In genomic region chr3:32781211-32781968, GRCh38 we compare ENCODE assay signal across 8 cellular contexts. TPM values are rescaled to one million over a fixed set of nuclear protein-coding genes. Genes with fewer than 3 reads are reported as not detected.
DNase-seq lines count a peak whose midpoint lies in the region; ATAC-seq, FAIRE-seq and TF ChIP-seq lines count a peak whose summit lies in the region.

No MANE protein-coding gene starts in this region.

- POLR2A ChIA-PET in PC-3 (lab: Charles Lee; ENCODE audit: unreplicated experiment): no interaction called here

- TF ChIP-seq CTCF in D721Med (IDR thresholded peaks at IDR 0.05; ENCODE audit: insufficient read depth, missing control alignments) (peak; percentile 53), PC-3 (conservative IDR thresholded peaks at IDR 0.05; ENCODE audit: low read depth, low read length) (peak; percentile 83), fibroblast of pulmonary artery (IDR thresholded peaks at IDR 0.05; ENCODE audit: low read length, missing control alignments) (peak; percentile 50), nephron (IDR thresholded peaks at IDR 0.05; ENCODE audit: unreplicated experiment in 3 of 3) (peak; percentile 81 to 90 (median 89))

- H3K27me3 ChIP-seq in PC-3 (ENCODE audit: low read length): no peaks in the 10 kb centered on the region

- peak overlapping the region; percentile 35 for H3K27ac ChIP-seq in PC-3 (ENCODE audit: low read length)

- peaks cover 12% of the 10 kb centered on the region for H3K36me3 Mint-ChIP-seq in nephron (ENCODE audit: low read depth)

- H3K36me3 ChIP-seq in PC-3 (ENCODE audit: low read depth, low read length): no peaks in the 10 kb centered on the region

- peak overlapping the region; percentile 73 for H3K9ac ChIP-seq in PC-3 (ENCODE audit: low read length)

- CTCF ChIA-PET in PC-3 (lab: Charles Lee): interaction anchor here (0.8 to 2.0 kb wide), 4 partner anchors 9 to 121 kb away, joined by 3 to 11 read pairs (median 5); no protein-coding TSS in a partner anchor

- FAIRE-seq in D721Med (lab: Jason Lieb, UNC): no peak
- FAIRE-seq in HTR-8/SVneo (lab: Jason Lieb, UNC): peak; percentile 66

- peaks cover 15% of the 10 kb centered on the region for H3K4me1 Mint-ChIP-seq in nephron

- peaks cover 5% of the 10 kb centered on the region for H3K4me1 ChIP-seq in PC-3 (ENCODE audit: insufficient read depth, low read length)

- peak overlapping the region; percentile 95 for H2AFZ ChIP-seq in PC-3 (ENCODE audit: low read length)

- H3F3A ChIP-seq in PC-3 (ENCODE audit: low read length, unreplicated experiment): no peaks in the 10 kb centered on the region

- TSS peak; percentile 91 for BruUV-seq in PC-3 (replicated peaks; lab: Mats Ljungman, UMichigan)

- no peaks in the 10 kb centered on the region for H3K9me2 ChIP-seq in PC-3 (replicated peaks; ENCODE audit: low read length)

- no peaks in the 10 kb centered on the region for H3K9me3 ChIP-seq in PC-3 (ENCODE audit: low read length)

- H3K4me3 Mint-ChIP-seq in nephron: peak overlapping the region; percentile 91 to 92 (median 91)

- peaks cover 33% of the 10 kb centered on the region for H3K27me3 Mint-ChIP-seq in nephron (ENCODE audit: low read depth)

- H3K4me2 ChIP-seq in PC-3 (ENCODE audit: low read length): peak overlapping the region; percentile 85

- intact Hi-C loops in PC-3 (cut with micrococcal nuclease): loop anchor here (1.0 to 2.0 kb wide), 6 partner anchors 10 to 153 kb away; no protein-coding TSS in a partner anchor

- H3K79me2 ChIP-seq in PC-3 (ENCODE audit: low read length): no peaks in the 10 kb centered on the region

- DNase-seq in D721Med (ENCODE audit: insufficient read length, low spot score) (peak; percentile 39), HTR-8/SVneo (ENCODE audit: insufficient read length, low spot score) (peak; percentile 90), PC-3 (peak; percentile 91), activated T-helper 1 cell treated with Interleukin-2 at 50 U/mL for 16 hours (ENCODE audit: low read depth) (peak; percentile 37), fibroblast of pulmonary artery (ENCODE audit: low read depth) (peak; percentile 76)
- DNase-seq in stimulated activated naive CD8-positive, alpha-beta T cell treated with anti-CD3 and anti-CD28 coated beads, Interleukin-15, Interleukin-2, amounts not matched to agents 100 U/mL and 50 U/mL, for 24 hours: peak; percentile 84

- H4K20me1 ChIP-seq in PC-3 (ENCODE audit: low read length): no peaks in the 10 kb centered on the region

- H3K27ac Mint-ChIP-seq in nephron: peak overlapping the region; percentile 24 to 92 (median 71)

- H3K4me3 ChIP-seq in PC-3 (ENCODE audit: low read length) (peak overlapping the region; percentile 75), fibroblast of pulmonary artery (replicated peaks; ENCODE audit: low read depth, low read length) (peak overlapping the region; percentile 59)

- ATAC-seq in GM21390 (IDR thresholded peaks at IDR 0.05; ENCODE audit: unreplicated experiment) (peak; percentile 97), PC-3 (peak; percentile 90)
- ATAC-seq in stimulated activated naive CD8-positive, alpha-beta T cell treated with anti-CD3 and anti-CD28 coated beads, Interleukin-15, Interleukin-2, amounts not matched to agents 100 U/mL and 50 U/mL, for 24 hours: peak; percentile 90

- H3K9me3 Mint-ChIP-seq in nephron: no peaks in the 10 kb centered on the region

RNA-seq across cellular contexts. Expression of gene TRIM71, which starts 36.4 kb away (rescaled TPM):
- total RNA-seq in PC-3 (2014; rRNA removed): 0.11 and 0.17 TPM in 2 replicates

Comparison
In these comparisons a context has a peak if more than half of its experiments do, and no peak if none do; other contexts are left out.
1. Peak in every context shown above with its lines: DNase-seq, ATAC-seq, H3K4me3 ChIP-seq and H3K27ac ChIP-seq.
2. DNase-seq: peak in every context shown above with its lines; median percentile 91 in PC-3; 90 in HTR-8/SVneo; 84 in stimulated activated naive CD8-positive, alpha-beta T cell treated with anti-CD3 and anti-CD28 coated beads, Interleukin-15, Interleukin-2, amounts not matched to agents 100 U/mL and 50 U/mL, for 24 hours; 76 in fibroblast of pulmonary artery; 39 in D721Med; 37 in activated T-helper 1 cell treated with Interleukin-2 at 50 U/mL for 16 hours.